1 cellular context compared by ENCODE assay signal in genomic region chr11:71499125-71499524, GRCh38.
A peak's percentile ranks its signal among the peaks of the same experiment; 100 is the strongest.
TF ChIP-seq lines count a peak whose summit lies in the region.

No MANE protein-coding gene starts in this region.

TF ChIP-seq in SK-N-SH, 30 proteins besides CTCF, POLR2A, EP300 and RAD21 (continued from another document):
- TF ChIP-seq GATA2 (CRISPR knock-in tag; IDR thresholded peaks at IDR 0.05) (peak; percentile 64), CHD2 (IDR thresholded peaks at IDR 0.05; ENCODE audit: low read length, partially characterized antibody) (peak; percentile 45)
TF ChIP-seq in SK-N-SH: peak in this region for 4.
